Comparison of ENCODE assay signal across 1 cellular context in genomic region chr12:70719672-70720420, GRCh38.
TF ChIP-seq lines count a peak whose summit lies in the region.

No MANE protein-coding gene starts in this region.

TF ChIP-seq in K562, 482 proteins besides CTCF, POLR2A, EP300 and RAD21 (continued from another document):
- TF ChIP-seq HES1 (IDR thresholded peaks at IDR 0.05; ENCODE audit: low read depth) (no peak), MTA3 (IDR thresholded peaks at IDR 0.05; ENCODE audit: borderline replicate concordance) (no peak), SAP30 (IDR thresholded peaks at IDR 0.05; ENCODE audit: borderline replicate concordance, insufficient read depth, low read depth, low read length, poor library complexity, severe bottlenecking) (no peak), ZNF232 (CRISPR knock-in tag; IDR thresholded peaks at IDR 0.05) (no peak), ZNF449 (CRISPR knock-in tag; IDR thresholded peaks at IDR 0.05) (no peak), ZNF124 (CRISPR knock-in tag; IDR thresholded peaks at IDR 0.05) (no peak), CBX8 (IDR thresholded peaks at IDR 0.05; ENCODE audit: borderline replicate concordance, extremely low read depth, low read depth, low read length, poor library complexity, severe bottlenecking) (no peak), KAT8 (IDR thresholded peaks at IDR 0.05; ENCODE audit: low read depth) (no peak), RB1 (IDR thresholded peaks at IDR 0.05; ENCODE audit: low read depth) (peak; percentile 59; the same call in 1 of the 2 replicates), MBD2 (IDR thresholded peaks at IDR 0.05; ENCODE audit: borderline replicate concordance, low read depth) (no peak), TFAM (CRISPR knock-in tag; conservative IDR thresholded peaks at IDR 0.05) (no peak), MEIS2 (IDR thresholded peaks at IDR 0.05; ENCODE audit: partially characterized antibody) (no peak), HNRNPH1 (optimal IDR thresholded peaks at IDR 0.05; ENCODE audit: low read depth, low read length) (no peak), TRIM28 (IDR thresholded peaks at IDR 0.05) (no peak), HINFP (tag; conservative IDR thresholded peaks at IDR 0.05; ENCODE audit: low read depth) (no peak), ZZZ3 (IDR thresholded peaks at IDR 0.05) (no peak), ZFPM2 (CRISPR knock-in tag; IDR thresholded peaks at IDR 0.05) (no peak), EGR1 (conservative IDR thresholded peaks at IDR 0.05) (no peak), CREB3L1 (IDR thresholded peaks at IDR 0.05; ENCODE audit: borderline replicate concordance, low read depth) (no peak), POLR2H (tag; IDR thresholded peaks at IDR 0.05; ENCODE audit: low read depth) (no peak), POLR2AphosphoS2 (IDR thresholded peaks at IDR 0.05; ENCODE audit: low read length) (no peak), L3MBTL2 (IDR thresholded peaks at IDR 0.05) (no peak; the same call in 1 of the 2 replicates), KAT2B (IDR thresholded peaks at IDR 0.05; ENCODE audit: low read depth, low read length) (no peak), ZNF174 (CRISPR knock-in tag; IDR thresholded peaks at IDR 0.05) (no peak), CHAMP1 (IDR thresholded peaks at IDR 0.05) (0 out of 2 replicates have a peak, but pooled peaks have one; percentile 38), ZBTB49 (CRISPR knock-in tag; IDR thresholded peaks at IDR 0.05; ENCODE audit: borderline replicate concordance) (no peak), RBM34 (IDR thresholded peaks at IDR 0.05; ENCODE audit: borderline replicate concordance, insufficient read depth, low read length) (no peak), BCLAF1 (IDR thresholded peaks at IDR 0.05; ENCODE audit: borderline replicate concordance in 1 of 2, control insufficient read depth in 1 of 2, low read depth in 2 of 2, low read length in 1 of 2) (no peak), SRSF1 (IDR thresholded peaks at IDR 0.05; ENCODE audit: low read depth, low read length) (no peak), NR3C1 (CRISPR knock-in tag; IDR thresholded peaks at IDR 0.05) (no peak), HNRNPLL (IDR thresholded peaks at IDR 0.05; ENCODE audit: low read depth, low read length, poor library complexity, severe bottlenecking) (no peak), ARID2 (IDR thresholded peaks at IDR 0.05) (peak; percentile 75), DNMT1 (IDR thresholded peaks at IDR 0.05) (no peak), SMC3 (conservative IDR thresholded peaks at IDR 0.05; ENCODE audit: insufficient read depth, low read depth, low read length) (peak; percentile 88), ZBTB7A (IDR thresholded peaks at IDR 0.05; ENCODE audit: borderline replicate concordance, control insufficient read depth, low read depth, low read length) (peak; percentile 33; the same call in 1 of the 2 replicates), ERF (CRISPR knock-in tag; IDR thresholded peaks at IDR 0.05) (no peak), SMAD4 (CRISPR knock-in tag; conservative IDR thresholded peaks at IDR 0.05) (peak; percentile 53), HSF4 (CRISPR knock-in tag; IDR thresholded peaks at IDR 0.05; ENCODE audit: borderline replicate concordance) (no peak), CAMTA2 (CRISPR knock-in tag; conservative IDR thresholded peaks at IDR 0.05) (no peak), CBFB (CRISPR knock-in tag; IDR thresholded peaks at IDR 0.05) (no peak), SMAD1 (IDR thresholded peaks at IDR 0.05; ENCODE audit: low read depth, low read length, partially characterized antibody) (no peak), FOXK1 (CRISPR knock-in tag; IDR thresholded peaks at IDR 0.05; ENCODE audit: borderline replicate concordance) (no peak), PML (IDR thresholded peaks at IDR 0.05; ENCODE audit: low read length) (no peak), TEAD1 (CRISPR knock-in tag; IDR thresholded peaks at IDR 0.05) (no peak), ATF1 (CRISPR knock-in tag; IDR thresholded peaks at IDR 0.05) (no peak), ATF1 (tag; IDR thresholded peaks at IDR 0.05) (peak; percentile 39; the same call in 1 of the 2 replicates), FOXM1 (IDR thresholded peaks at IDR 0.05; ENCODE audit: low read depth) (no peak), FOXM1 (CRISPR knock-in tag; IDR thresholded peaks at IDR 0.05; ENCODE audit: low read depth) (no peak), ZNF197 (CRISPR knock-in tag; IDR thresholded peaks at IDR 0.05; ENCODE audit: low read depth) (no peak), CHD2 (IDR thresholded peaks at IDR 0.05; ENCODE audit: low read depth, low read length) (no peak)
